In the genomic region with DNA sequence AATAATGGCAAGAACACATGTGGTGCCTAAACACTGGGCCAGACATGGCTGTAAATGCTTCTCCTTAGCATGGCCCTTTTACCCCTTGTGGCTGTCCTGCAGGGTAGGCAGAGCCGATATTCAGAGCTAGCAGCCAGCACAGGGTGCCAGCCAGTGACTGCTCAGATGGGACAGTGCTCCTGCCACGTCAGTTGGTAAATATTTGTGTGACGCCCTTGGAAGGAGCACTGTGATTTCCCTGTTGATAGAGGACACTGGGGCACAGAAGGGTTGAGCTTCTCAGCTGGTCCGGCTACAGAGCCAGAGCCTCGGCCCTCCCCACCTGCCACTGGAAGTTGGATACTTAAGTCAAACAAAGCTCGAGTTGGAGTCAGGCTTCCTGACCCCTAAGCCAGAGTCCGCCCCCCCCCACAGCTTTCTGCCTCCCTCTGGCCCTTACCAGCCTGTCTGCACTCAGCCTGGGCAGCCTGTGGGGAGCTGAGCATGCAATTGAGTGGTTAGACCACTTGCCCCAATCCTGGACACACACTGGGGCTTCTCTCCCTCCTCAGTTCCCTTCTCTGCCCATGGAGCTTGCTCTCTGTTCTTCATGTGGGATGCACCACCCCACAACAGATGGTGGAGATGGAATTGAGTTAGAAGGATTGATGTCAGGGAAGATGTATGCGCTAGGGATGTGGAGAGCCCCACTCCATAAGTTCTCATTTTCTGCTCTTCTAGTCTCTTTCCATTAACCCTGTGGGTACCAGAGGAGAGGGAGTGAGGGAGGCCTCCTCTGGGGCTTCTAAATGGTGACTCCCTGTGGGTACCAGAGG, we compare ENCODE assay signal across 23 cellular contexts.
DNase-seq lines count a peak whose midpoint lies in the region; ATAC-seq and TF ChIP-seq lines count a peak whose summit lies in the region.
"Had no signal": no experiment of that assay in that cellular context is flagged by ENCODE, and none has a peak within 500 bp of the region (broad histone marks: within the 10 kb centered on the region; RNA-seq: fewer than 3 reads in every experiment).

No MANE protein-coding gene starts in this region.

- no peaks in the 10 kb centered on the region for H3K36me3 ChIP-seq in colonic mucosa
- H3K36me3 ChIP-seq in right lobe of liver: no peaks in the 10 kb centered on the region
- H3K36me3 ChIP-seq: HAP-1 had no signal

- 43% methylated on average over 2 of the region's 8 CpGs for WGBS in right lobe of liver (ENCODE audit: insufficient coverage, low coverage, low lambda C conversion rate, missing lambda C conversion rate)

- H3K9me3 Mint-ChIP-seq in activated T-cell treated with anti-CD3 and anti-CD28 coated beads, Interleukin-2, amount 50 U/mL, for 24 hours: no peaks in the 10 kb centered on the region
- H3K9me3 Mint-ChIP-seq in activated CD4-positive, alpha-beta T cell treated with anti-CD3 and anti-CD28 coated beads, Interleukin-2, amount 10 ng/mL, durations not matched to agents 7 days and 5 days: no peaks in the 10 kb centered on the region
- H3K9me3 Mint-ChIP-seq: activated naive CD8-positive, alpha-beta T cell treated with anti-CD3 and anti-CD28 coated beads for 36 hours; activated T-cell treated with anti-CD3 and anti-CD28 coated beads, Interleukin-2, amount 50 U/mL, for 72 hours; natural killer cell treated with Interleukin-12 subunit alpha and Interleukin-12 subunit beta and Interleukin-15 and Interleukin-18, amount 100 ng/mL, for 72 hours; stimulated activated effector memory CD8-positive, alpha-beta T cell treated with anti-CD3 and anti-CD28 coated beads, Interleukin-12 subunit alpha, Interleukin-12 subunit beta, amount 100 ng/mL, for 72 hours had no signal

- CTCF ChIA-PET in activated CD4-positive, alpha-beta T cell treated with anti-CD3 and anti-CD28 coated beads, Interleukin-2, amount 10 ng/mL, durations not matched to agents 7 days and 5 days (lab: Charles Lee): interaction anchor here (0.6 kb wide), 1 partner anchor 540 kb away, joined by 3 read pairs; no protein-coding TSS in a partner anchor

- ATAC-seq in right lobe of liver: peak; percentile 89 to 97 (median 95)
- ATAC-seq: activated T-cell treated with anti-CD3 and anti-CD28 coated beads, Interleukin-2, amount 50 U/mL, for 72 hours; natural killer cell treated with Interleukin-12 subunit alpha and Interleukin-12 subunit beta and Interleukin-15 and Interleukin-18, amount 100 ng/mL, for 72 hours; stimulated activated effector memory CD8-positive, alpha-beta T cell treated with anti-CD3 and anti-CD28 coated beads, Interleukin-12 subunit alpha, Interleukin-12 subunit beta, amount 100 ng/mL, for 72 hours had no signal

- H3K27me3 ChIP-seq in colonic mucosa (no peaks in the 10 kb centered on the region), right lobe of liver (no peaks in the 10 kb centered on the region)

- H3K4me1 ChIP-seq in colonic mucosa (no peaks in the 10 kb centered on the region), right lobe of liver (peaks cover 0 to 5% (median 0%) of the 10 kb centered on the region in 4 donors)
- H3K4me1 ChIP-seq: HAP-1 had no signal

- POLR2A ChIA-PET in activated CD4-positive, alpha-beta T cell treated with anti-CD3 and anti-CD28 coated beads, Interleukin-2, amount 10 ng/mL, durations not matched to agents 7 days and 5 days (lab: Charles Lee): no interaction called here

- TF ChIP-seq CTCF in colonic mucosa (IDR thresholded peaks at IDR 0.05): no peak
- no peak for TF ChIP-seq CTCF in right lobe of liver (IDR thresholded peaks at IDR 0.05)

- no peak overlapping the region for H3K4me3 Mint-ChIP-seq in activated T-cell treated with anti-CD3 and anti-CD28 coated beads, Interleukin-2, amount 50 U/mL, for 24 hours
- no peak overlapping the region for H3K4me3 Mint-ChIP-seq in activated CD4-positive, alpha-beta T cell treated with anti-CD3 and anti-CD28 coated beads, Interleukin-2, amount 10 ng/mL, durations not matched to agents 7 days and 5 days
- H3K4me3 Mint-ChIP-seq: activated naive CD8-positive, alpha-beta T cell treated with anti-CD3 and anti-CD28 coated beads for 36 hours; activated T-cell treated with anti-CD3 and anti-CD28 coated beads, Interleukin-2, amount 50 U/mL, for 72 hours; CD14-positive monocyte; natural killer cell treated with Interleukin-12 subunit alpha and Interleukin-12 subunit beta and Interleukin-15 and Interleukin-18, amount 100 ng/mL, for 72 hours; stimulated activated effector memory CD8-positive, alpha-beta T cell treated with anti-CD3 and anti-CD28 coated beads, Interleukin-12 subunit alpha, Interleukin-12 subunit beta, amount 100 ng/mL, for 72 hours had no signal

- intact Hi-C loops in colonic mucosa (cut with DNase I): no loop called here
- intact Hi-C loops in right lobe of liver (cut with DNase I): no loop called here

- no peaks in the 10 kb centered on the region for H3K36me3 Mint-ChIP-seq in activated T-cell treated with anti-CD3 and anti-CD28 coated beads, Interleukin-2, amount 50 U/mL, for 24 hours (ENCODE audit: low read depth)
- no peaks in the 10 kb centered on the region for H3K36me3 Mint-ChIP-seq in activated CD4-positive, alpha-beta T cell treated with anti-CD3 and anti-CD28 coated beads, Interleukin-2, amount 10 ng/mL, durations not matched to agents 7 days and 5 days (ENCODE audit: low read depth)
- H3K36me3 Mint-ChIP-seq: activated naive CD8-positive, alpha-beta T cell treated with anti-CD3 and anti-CD28 coated beads for 36 hours; CD14-positive monocyte; natural killer cell treated with Interleukin-12 subunit alpha and Interleukin-12 subunit beta and Interleukin-15 and Interleukin-18, amount 100 ng/mL, for 72 hours; stimulated activated effector memory CD8-positive, alpha-beta T cell treated with anti-CD3 and anti-CD28 coated beads, Interleukin-12 subunit alpha, Interleukin-12 subunit beta, amount 100 ng/mL, for 72 hours had no signal

- H3K4me3 ChIP-seq in colonic mucosa (no peak overlapping the region), right lobe of liver (no peak overlapping the region)
- H3K4me3 ChIP-seq: HAP-1 had no signal

- H3K9ac ChIP-seq in colonic mucosa (ENCODE audit: low read depth in 2 of 2, low read length in 2 of 2): no peak overlapping the region

- H3K27me3 Mint-ChIP-seq in activated T-cell treated with anti-CD3 and anti-CD28 coated beads, Interleukin-2, amount 50 U/mL, for 24 hours: no peaks in the 10 kb centered on the region
- no peaks in the 10 kb centered on the region for H3K27me3 Mint-ChIP-seq in activated CD4-positive, alpha-beta T cell treated with anti-CD3 and anti-CD28 coated beads, Interleukin-2, amount 10 ng/mL, durations not matched to agents 7 days and 5 days
- H3K27me3 Mint-ChIP-seq: activated naive CD8-positive, alpha-beta T cell treated with anti-CD3 and anti-CD28 coated beads for 36 hours had no signal

- H3K4me1 Mint-ChIP-seq in activated T-cell treated with anti-CD3 and anti-CD28 coated beads, Interleukin-2, amount 50 U/mL, for 24 hours (ENCODE audit: low read depth): no peaks in the 10 kb centered on the region
- no peaks in the 10 kb centered on the region for H3K4me1 Mint-ChIP-seq in activated CD4-positive, alpha-beta T cell treated with anti-CD3 and anti-CD28 coated beads, Interleukin-2, amount 10 ng/mL, durations not matched to agents 7 days and 5 days
- H3K4me1 Mint-ChIP-seq: activated naive CD8-positive, alpha-beta T cell treated with anti-CD3 and anti-CD28 coated beads for 36 hours; CD14-positive monocyte; stimulated activated effector memory CD8-positive, alpha-beta T cell treated with anti-CD3 and anti-CD28 coated beads, Interleukin-12 subunit alpha, Interleukin-12 subunit beta, amount 100 ng/mL, for 72 hours had no signal

- H3K9me3 ChIP-seq in colonic mucosa (no peaks in the 10 kb centered on the region), right lobe of liver (no peaks in the 10 kb centered on the region)
- H3K9me3 ChIP-seq: HAP-1 had no signal

- no peak for TF ChIP-seq POLR2A in right lobe of liver (IDR thresholded peaks at IDR 0.05)

- peak; percentile 27 for DNase-seq in SIG-M5 treated with dmso at 0.1 percent for 504 hours (lab: John Stamatoyannopoulos, UW; ENCODE audit: unreplicated experiment)
- DNase-seq in SIG-M5 (lab: John Stamatoyannopoulos, UW): no peak
- DNase-seq in colonic mucosa: peak; percentile 65
- DNase-seq in right lobe of liver: peak; percentile 49 to 80 (median 76)
- DNase-seq in ureter (ENCODE audit: low spot score): peak; percentile 52
- no peak for DNase-seq in activated T-cell treated with anti-CD3 and anti-CD28 coated beads, Interleukin-2, amount 50 U/mL, for 24 hours
- DNase-seq in NCI-H748 treated with DMSO at 0.1 percent for 48 hours (lab: John Stamatoyannopoulos, UW): no peak
- DNase-seq in activated CD4-positive, alpha-beta T cell treated with anti-CD3 and anti-CD28 coated beads, Interleukin-2, amount 10 ng/mL, durations not matched to agents 7 days and 5 days: no peak
- DNase-seq: activated CD4-positive, CD25-positive, alpha-beta regulatory T cell; activated naive CD8-positive, alpha-beta T cell treated with anti-CD3 and anti-CD28 coated beads for 36 hours; activated T-cell treated with anti-CD3 and anti-CD28 coated beads, Interleukin-2, amount 50 U/mL, for 72 hours; dermis blood vessel endothelial cell; erythroblast; IMR-90; NCI-H187 treated with DMSO at 0.1 percent for 48 hours; NCI-H510A; SHP77; T-helper 2 cell had no signal

- no peak overlapping the region for H3K27ac Mint-ChIP-seq in activated T-cell treated with anti-CD3 and anti-CD28 coated beads, Interleukin-2, amount 50 U/mL, for 24 hours
- H3K27ac Mint-ChIP-seq in activated CD4-positive, alpha-beta T cell treated with anti-CD3 and anti-CD28 coated beads, Interleukin-2, amount 10 ng/mL, durations not matched to agents 7 days and 5 days: no peak overlapping the region
- H3K27ac Mint-ChIP-seq: activated naive CD8-positive, alpha-beta T cell treated with anti-CD3 and anti-CD28 coated beads for 36 hours; activated T-cell treated with anti-CD3 and anti-CD28 coated beads, Interleukin-2, amount 50 U/mL, for 72 hours; natural killer cell treated with Interleukin-12 subunit alpha and Interleukin-12 subunit beta and Interleukin-15 and Interleukin-18, amount 100 ng/mL, for 72 hours; progenitor cell of endocrine pancreas; stimulated activated effector memory CD8-positive, alpha-beta T cell treated with anti-CD3 and anti-CD28 coated beads, Interleukin-12 subunit alpha, Interleukin-12 subunit beta, amount 100 ng/mL, for 72 hours had no signal

- H3K27ac ChIP-seq in colonic mucosa (no peak overlapping the region), right lobe of liver (no peak overlapping the region)

Comparison
In these comparisons a context has a peak if more than half of its experiments do, and no peak if none do; other contexts are left out.
1. DNase-seq: peak in SIG-M5 treated with dmso at 0.1 percent for 504 hours (single experiment), colonic mucosa (single experiment), right lobe of liver (3 of 3) and ureter (single experiment); none in SIG-M5 (single experiment), activated T-cell treated with anti-CD3 and anti-CD28 coated beads, Interleukin-2, amount 50 U/mL, for 24 hours (single experiment), NCI-H748 treated with DMSO at 0.1 percent for 48 hours (single experiment) and activated CD4-positive, alpha-beta T cell treated with anti-CD3 and anti-CD28 coated beads, Interleukin-2, amount 10 ng/mL, durations not matched to agents 7 days and 5 days (single experiment).